In the genomic region with DNA sequence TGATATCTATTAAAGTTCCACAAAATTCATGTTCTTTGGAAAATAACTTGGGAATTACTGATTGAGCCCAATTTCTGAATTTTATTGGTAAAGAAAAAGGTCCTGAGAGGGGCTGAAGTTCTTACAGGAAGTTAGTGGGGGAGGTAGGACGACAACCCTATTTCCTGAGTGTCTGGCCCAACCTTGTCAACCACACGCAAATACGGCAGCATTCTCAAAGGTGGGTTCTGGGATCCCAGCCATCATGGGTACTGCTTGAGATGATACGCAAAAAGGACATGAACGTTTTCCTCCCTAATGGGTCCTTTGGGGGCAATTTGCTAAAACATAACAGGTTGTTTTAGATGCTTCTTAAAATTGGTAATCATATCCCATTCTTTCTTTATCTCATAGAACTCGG, we compare ENCODE assay signal across 19 cellular contexts. TPM values are rescaled to one million over a fixed set of nuclear protein-coding genes. Genes with fewer than 3 reads are reported as not detected.
DNase-seq lines count a peak whose midpoint lies in the region; ATAC-seq, FAIRE-seq and TF ChIP-seq lines count a peak whose summit lies in the region.
"Had no signal": no experiment of that assay in that cellular context is flagged by ENCODE, and none has a peak within 500 bp of the region (broad histone marks: within the 10 kb centered on the region; RNA-seq: fewer than 3 reads in every experiment).

No MANE protein-coding gene starts in this region.

- H3K9me1 ChIP-seq in K562 (ENCODE audit: control insufficient read depth, insufficient read depth, low read length): no peaks in the 10 kb centered on the region

- H3K4me2 ChIP-seq in K562 (ENCODE audit: insufficient read depth, low read length): no peak overlapping the region

- intact Hi-C loops in activated CD4-positive, alpha-beta T cell treated with anti-CD3 and anti-CD28 coated beads, Interleukin-2, amount 10 ng/mL, durations not matched to agents 24 days and 14 days (cut with micrococcal nuclease): loop anchor here (10.0 kb wide), 3 partner anchors 364 to 794 kb away; no protein-coding TSS in a partner anchor
- intact Hi-C loops in K562 (cut with micrococcal nuclease): no loop called here

- H4K20me1 ChIP-seq in K562 (replicated peaks; ENCODE audit: control insufficient read depth, insufficient read depth, low read length): no peaks in the 10 kb centered on the region

- TF ChIP-seq EP300 in K562 (IDR thresholded peaks at IDR 0.05; ENCODE audit: low read length): no peak

- ATAC-seq in T-cell (replicated peaks in 1 of 4): peak; percentile 18 to 32 (median 24)
- ATAC-seq in K562: no peak
- no peak for ATAC-seq in stimulated activated naive CD8-positive, alpha-beta T cell treated with anti-CD3 and anti-CD28 coated beads, Interleukin-15, Interleukin-2, amounts not matched to agents 100 U/mL and 50 U/mL, for 24 hours
- ATAC-seq in WTC11: no peak
- ATAC-seq: gastroesophageal sphincter, left lobe of liver, Right ventricle myocardium inferior had no signal

- peak; percentile 78 for DNase-seq in activated CD4-positive, alpha-beta T cell treated with anti-CD3 and anti-CD28 coated beads, Interleukin-2, amount 10 ng/mL, durations not matched to agents 24 days and 14 days
- DNase-seq in activated CD4-positive, alpha-beta T cell treated with anti-CD3 and anti-CD28 coated beads for 1 hour: no peak
- DNase-seq in T-cell: peak in 33 of 34 experiments; percentile 40 to 79 (median 63)
- DNase-seq in K562 (ENCODE audit: extremely low read depth in 1 of 4, low spot score in 3 of 4): no peak
- DNase-seq in stimulated activated naive CD8-positive, alpha-beta T cell treated with anti-CD3 and anti-CD28 coated beads, Interleukin-15, Interleukin-2, amounts not matched to agents 100 U/mL and 50 U/mL, for 24 hours: peak; percentile 34
- DNase-seq in WERI-Rb-1: no peak
- no peak for DNase-seq in LoVo (ENCODE audit: low spot score)
- no peak for DNase-seq in WTC11 (ENCODE audit: low spot score)
- DNase-seq: activated CD8-positive, alpha-beta memory T cell treated with anti-CD3 and anti-CD28 coated beads for 24 hours; cortex of kidney; MG63; NCI-H446 had no signal

- H3K79me2 ChIP-seq in K562 (ENCODE audit: control insufficient read depth, insufficient read depth, low read length): peaks cover 14% of the 10 kb centered on the region

- H3K27me3 ChIP-seq in K562 (ENCODE audit: control insufficient read depth in 2 of 2, insufficient read depth in 2 of 2, low read length in 2 of 2) (no peaks in the 10 kb centered on the region), WERI-Rb-1 (ENCODE audit: insufficient read depth, low read depth, severe bottlenecking) (no peaks in the 10 kb centered on the region)
- H3K27me3 ChIP-seq: gastroesophageal sphincter, MG63 had no signal

- H3K36me3 ChIP-seq in K562 (ENCODE audit: control insufficient read depth, insufficient read depth, low read length) (no peaks in the 10 kb centered on the region), WERI-Rb-1 (no peaks in the 10 kb centered on the region)
- H3K36me3 ChIP-seq: gastroesophageal sphincter, HAP-1, MG63 had no signal

- TF ChIP-seq RAD21 in K562 (CRISPR knock-in tag; conservative IDR thresholded peaks at IDR 0.05 in 1 of 2, IDR thresholded peaks at IDR 0.05 in 1 of 2): no peak

- peaks cover 4% of the 10 kb centered on the region for H3K36me3 Mint-ChIP-seq in activated CD4-positive, alpha-beta T cell treated with anti-CD3 and anti-CD28 coated beads, Interleukin-2, amount 10 ng/mL, durations not matched to agents 24 days and 14 days (ENCODE audit: low read depth)
- H3K36me3 Mint-ChIP-seq in T-cell (peaks cover 6% of the 10 kb centered on the region), WTC11 (no peaks in the 10 kb centered on the region)

- H3K27ac ChIP-seq in K562 (ENCODE audit: extremely low read depth, low read depth, low read length) (no peak overlapping the region), WERI-Rb-1 (no peak overlapping the region)

- POLR2A ChIA-PET in T-cell (lab: Charles Lee) (interaction anchor here in 1 of 2 donors (0.6 to 1.1 kb wide), 3 partner anchors 8 to 12 kb away, joined by 3 to 5 read pairs (median 5); no protein-coding TSS in a partner anchor), K562 (lab: Yijun Ruan, JAX) (no interaction called here), WTC11 (lab: Charles Lee) (no interaction called here)

- H3K27ac Mint-ChIP-seq in activated CD4-positive, alpha-beta T cell treated with anti-CD3 and anti-CD28 coated beads, Interleukin-2, amount 10 ng/mL, durations not matched to agents 24 days and 14 days: peak overlapping the region; percentile 95
- H3K27ac Mint-ChIP-seq in T-cell (peak overlapping the region; percentile 99), WTC11 (no peak overlapping the region; the same call in 1 of the 2 replicates)

- in situ Hi-C loops in K562 (cut with MboI): no loop called here

- H2AFZ ChIP-seq in K562 (ENCODE audit: low read depth, low read length): peak overlapping the region; percentile 66

- H3K9me3 Mint-ChIP-seq in activated CD4-positive, alpha-beta T cell treated with anti-CD3 and anti-CD28 coated beads, Interleukin-2, amount 10 ng/mL, durations not matched to agents 24 days and 14 days: no peaks in the 10 kb centered on the region
- peaks cover 0 to 4% (median 0%) of the 10 kb centered on the region in 3 donors for H3K9me3 Mint-ChIP-seq in T-cell
- H3K9me3 Mint-ChIP-seq in WTC11: no peaks in the 10 kb centered on the region

- H3K4me1 Mint-ChIP-seq in activated CD4-positive, alpha-beta T cell treated with anti-CD3 and anti-CD28 coated beads, Interleukin-2, amount 10 ng/mL, durations not matched to agents 24 days and 14 days: peaks cover 74% of the 10 kb centered on the region
- H3K4me1 Mint-ChIP-seq in T-cell: peaks cover 75 to 82% (median 76%) of the 10 kb centered on the region in 3 donors
- peaks cover 35% of the 10 kb centered on the region for H3K4me1 Mint-ChIP-seq in WTC11

- CTCF ChIA-PET in T-cell (lab: Charles Lee): interaction anchor here in 1 of 2 donors (0.5 to 0.9 kb wide), 2 partner anchors 12 to 50 kb away, joined by 4 to 5 read pairs; a partner anchor contains a TSS
- CTCF ChIA-PET in K562 (lab: Yijun Ruan, JAX; ENCODE audit: low intra/inter-chr PET ratio): no interaction called here
- CTCF ChIA-PET in WTC11 (lab: Charles Lee): interaction anchor here (0.9 kb wide), 1 partner anchor 65 kb away, joined by 3 read pairs; no protein-coding TSS in a partner anchor

- WGBS in K562 (ENCODE audit: insufficient coverage, low coverage, missing lambda C conversion rate): 59% methylated on average over 4 of the region's 6 CpGs

- TF ChIP-seq CTCF in K562 (IDR thresholded peaks at IDR 0.05 in 2 of 3, conservative IDR thresholded peaks at IDR 0.05 in 1 of 3; ENCODE audit: insufficient read depth in 2 of 3, low read depth in 1 of 3, low read length in 3 of 3) (no peak), WERI-Rb-1 (IDR thresholded peaks at IDR 0.05; ENCODE audit: low read depth, low read length) (no peak), WTC11 (IDR thresholded peaks at IDR 0.05) (no peak)

- FAIRE-seq in K562 (lab: Jason Lieb, UNC): no peak
- FAIRE-seq: A204.1, G401.6 had no signal

- H3K9me3 ChIP-seq in K562 (replicated peaks; ENCODE audit: control insufficient read depth, insufficient read depth, low read depth, low read length) (no peaks in the 10 kb centered on the region), WERI-Rb-1 (ENCODE audit: severe bottlenecking) (no peaks in the 10 kb centered on the region)
- H3K9me3 ChIP-seq: gastroesophageal sphincter, HAP-1, MG63 had no signal

- H3K4me1 ChIP-seq in K562 (replicated peaks in 1 of 2; ENCODE audit: control insufficient read depth in 2 of 2, insufficient read depth in 2 of 2, low read length in 2 of 2): peaks cover 20 to 49% of the 10 kb centered on the region in 2 experiments

- H3K9ac ChIP-seq in K562 (ENCODE audit: insufficient read depth in 1 of 2, low read depth in 2 of 2, low read length in 2 of 2): no peak overlapping the region
- H3K9ac ChIP-seq: parathyroid adenoma had no signal

- no peak for TF ChIP-seq POLR2A in K562 (conservative IDR thresholded peaks at IDR 0.05)

- no peaks in the 10 kb centered on the region for H3K27me3 Mint-ChIP-seq in activated CD4-positive, alpha-beta T cell treated with anti-CD3 and anti-CD28 coated beads, Interleukin-2, amount 10 ng/mL, durations not matched to agents 24 days and 14 days
- H3K27me3 Mint-ChIP-seq in T-cell (no peaks in the 10 kb centered on the region), WTC11 (ENCODE audit: low read depth) (no peaks in the 10 kb centered on the region)

- no TSS peak for BruUV-seq in K562 (replicated peaks; lab: Mats Ljungman, UMichigan)

- peak overlapping the region; percentile 88 for H3K4me3 Mint-ChIP-seq in activated CD4-positive, alpha-beta T cell treated with anti-CD3 and anti-CD28 coated beads, Interleukin-2, amount 10 ng/mL, durations not matched to agents 24 days and 14 days
- H3K4me3 Mint-ChIP-seq in T-cell (peak overlapping the region; percentile 84 to 99 (median 97)), WTC11 (no peak overlapping the region)

- H3K4me3 ChIP-seq in K562 (no peak overlapping the region), WERI-Rb-1 (ENCODE audit: low read depth, low read length) (no peak overlapping the region)
- H3K4me3 ChIP-seq: gastroesophageal sphincter, HAP-1, MG63 had no signal

RNA-seq across cellular contexts. Expression of a gene that starts 2.7 kb away (rescaled TPM):
- total RNA-seq in activated CD4-positive, alpha-beta T cell treated with anti-CD3 and anti-CD28 coated beads, Interleukin-2, amount 10 ng/mL, durations not matched to agents 24 days and 14 days: 45.2 and 53.6 TPM in 2 replicates
- total RNA-seq in T-cell: 100 to 1,000 TPM; 239 to 335 (median 309) TPM
- 9.1 and 68.5 TPM in 2 replicates for total RNA-seq in K562 (2011; cell fraction: chromatin; rRNA removed; ENCODE audit: low replicate concordance)
- 2.7 and 5.9 TPM in 2 replicates for total RNA-seq in K562 (2011; cell fraction: nucleolus; rRNA removed)
- 15.7 and 17.2 TPM in 2 replicates for total RNA-seq in K562 (2011; cell fraction: nucleoplasm; rRNA removed)
- 20.2 and 22.5 TPM in 2 replicates for total RNA-seq in K562 (2014; rRNA removed)
- 33.7 and 44.2 TPM in 2 replicates for total RNA-seq in K562 (2014; rRNA removed; fragmentation: Illumina TruSeq; extraction: Trizol)
- 15.9 and 18.3 TPM in 2 replicates for total RNA-seq in K562 (2015; rRNA removed; fragmentation: Illumina TruSeq; extraction: Trizol)
- total RNA-seq in K562 (2021): 28.0 and 44.1 TPM in 2 replicates
- polyA plus RNA-seq in K562 (2011; rRNA removed): 28.1 and 40.2 TPM in 2 replicates
- polyA plus RNA-seq in K562 (2011; cell fraction: cytosol; rRNA removed): 2.7 and 13.3 TPM in 2 replicates
- 11.9 and 17.6 TPM in 2 replicates for polyA plus RNA-seq in K562 (2011; cell fraction: nucleus; rRNA removed)
- 38.4 and 47.3 TPM in 2 replicates for polyA plus RNA-seq in K562 (2012)
- polyA plus RNA-seq in K562 (2014; fragmentation: Illumina TruSeq; extraction: Trizol): 38.0 and 38.2 TPM in 2 replicates
- polyA plus RNA-seq in K562 (2014; fragmentation: Nextera tagmentation; extraction: Ambion mirVana): 10 to 100 TPM; 12.9 to 18.1 TPM
- 34.4 and 36.6 TPM in 2 replicates for polyA plus RNA-seq in K562 (2014; rRNA removed)
- 37.7 and 52.1 TPM in 2 replicates for polyA minus RNA-seq in K562 (2011; rRNA and poly(A)+ RNA removed)
- polyA minus RNA-seq in K562 (2011; cell fraction: cytosol; rRNA and poly(A)+ RNA removed): 14.9 and 17.9 TPM in 2 replicates
- polyA minus RNA-seq in K562 (2011; cell fraction: nucleus; rRNA and poly(A)+ RNA removed): 11.0 and 21.5 TPM in 2 replicates
- total RNA-seq in WTC11 (2021): 27.0 to 32.9 TPM (median 32.7 TPM) in 3 replicates

RNA-seq across cellular contexts. Expression of a gene that starts 50.0 kb away (rescaled TPM):
- 26.3 and 31.1 TPM in 2 replicates for total RNA-seq in activated CD4-positive, alpha-beta T cell treated with anti-CD3 and anti-CD28 coated beads, Interleukin-2, amount 10 ng/mL, durations not matched to agents 24 days and 14 days
- total RNA-seq in T-cell (10 to 100 TPM; 28.6 to 36.6 (median 32.0) TPM), K562 (2014; rRNA removed) (5.2 and 12.2 TPM in 2 replicates), K562 (2014; rRNA removed; fragmentation: Illumina TruSeq; extraction: Trizol) (19.4 and 21.2 TPM in 2 replicates), K562 (2015; rRNA removed; fragmentation: Illumina TruSeq; extraction: Trizol) (18.1 and 18.9 TPM in 2 replicates), K562 (2021) (12.5 and 17.2 TPM in 2 replicates), WTC11 (2021) (19.0 to 26.7 TPM (median 23.3 TPM) in 3 replicates)
- total RNA-seq in K562 (2011; cell fraction: chromatin; rRNA removed; ENCODE audit: low replicate concordance): 8.1 and 22.8 TPM in 2 replicates
- total RNA-seq in K562 (2011; cell fraction: nucleolus; rRNA removed): 5.1 and 5.5 TPM in 2 replicates
- total RNA-seq in K562 (2011; cell fraction: nucleoplasm; rRNA removed): 9.8 and 37.7 TPM in 2 replicates
- polyA plus RNA-seq in K562 (2011; rRNA removed) (19.2 and 24.2 TPM in 2 replicates), K562 (2014; fragmentation: Illumina TruSeq; extraction: Trizol) (23.0 and 27.8 TPM in 2 replicates), K562 (2014; fragmentation: Nextera tagmentation; extraction: Ambion mirVana) (10 to 100 TPM; 30.6 to 31.0 TPM), K562 (2014; rRNA removed) (14.1 and 17.3 TPM in 2 replicates)
- 2.6 and 4.7 TPM in 2 replicates for polyA plus RNA-seq in K562 (2011; cell fraction: cytosol; rRNA removed)
- polyA plus RNA-seq in K562 (2011; cell fraction: nucleus; rRNA removed): 8.6 and 11.2 TPM in 2 replicates
- polyA plus RNA-seq in K562 (2012): 17.8 and 20.6 TPM in 2 replicates
- 17.2 and 21.9 TPM in 2 replicates for polyA minus RNA-seq in K562 (2011; rRNA and poly(A)+ RNA removed)
- polyA minus RNA-seq in K562 (2011; cell fraction: cytosol; rRNA and poly(A)+ RNA removed): 3.5 and 5.2 TPM in 2 replicates
- polyA minus RNA-seq in K562 (2011; cell fraction: nucleus; rRNA and poly(A)+ RNA removed): 7.0 and 15.1 TPM in 2 replicates

RNA-seq across cellular contexts. Expression of a gene that starts 50.4 kb away (rescaled TPM):
- 38.3 and 41.8 TPM in 2 replicates for total RNA-seq in activated CD4-positive, alpha-beta T cell treated with anti-CD3 and anti-CD28 coated beads, Interleukin-2, amount 10 ng/mL, durations not matched to agents 24 days and 14 days
- 10 to 100 TPM; 53.3 to 65.1 (median 54.0) TPM for total RNA-seq in T-cell
- total RNA-seq in K562 (2011; cell fraction: chromatin; rRNA removed; ENCODE audit: low replicate concordance): 6.3 and 27.4 TPM in 2 replicates
- total RNA-seq in K562 (2011; cell fraction: nucleolus; rRNA removed): 3.5 and 5.8 TPM in 2 replicates
- 8.9 and 10.8 TPM in 2 replicates for total RNA-seq in K562 (2011; cell fraction: nucleoplasm; rRNA removed)
- total RNA-seq in K562 (2014; rRNA removed): 9.2 and 10.2 TPM in 2 replicates
- 14.6 and 17.2 TPM in 2 replicates for total RNA-seq in K562 (2014; rRNA removed; fragmentation: Illumina TruSeq; extraction: Trizol)
- 13.8 and 16.1 TPM in 2 replicates for total RNA-seq in K562 (2015; rRNA removed; fragmentation: Illumina TruSeq; extraction: Trizol)
- 16.8 and 17.2 TPM in 2 replicates for total RNA-seq in K562 (2021)
- polyA plus RNA-seq in K562 (2011; rRNA removed): 10.2 and 14.9 TPM in 2 replicates
- 3.5 and 6.9 TPM in 2 replicates for polyA plus RNA-seq in K562 (2011; cell fraction: cytosol; rRNA removed)
- polyA plus RNA-seq in K562 (2011; cell fraction: nucleus; rRNA removed): 3.3 and 4.2 TPM in 2 replicates
- 11.0 and 13.0 TPM in 2 replicates for polyA plus RNA-seq in K562 (2012)
- 16.3 and 17.2 TPM in 2 replicates for polyA plus RNA-seq in K562 (2014; fragmentation: Illumina TruSeq; extraction: Trizol)
- 10 to 100 TPM; 11.4 to 17.5 TPM for polyA plus RNA-seq in K562 (2014; fragmentation: Nextera tagmentation; extraction: Ambion mirVana)
- polyA plus RNA-seq in K562 (2014; rRNA removed): 9.2 and 10.3 TPM in 2 replicates
- 28.5 and 31.2 TPM in 2 replicates for polyA minus RNA-seq in K562 (2011; rRNA and poly(A)+ RNA removed)
- 6.8 and 13.1 TPM in 2 replicates for polyA minus RNA-seq in K562 (2011; cell fraction: cytosol; rRNA and poly(A)+ RNA removed)
- 9.7 and 21.9 TPM in 2 replicates for polyA minus RNA-seq in K562 (2011; cell fraction: nucleus; rRNA and poly(A)+ RNA removed)
- total RNA-seq in WTC11 (2021): 21.6 to 24.7 TPM (median 23.6 TPM) in 3 replicates

Comparison
In these comparisons a context has a peak if more than half of its experiments do, and no peak if none do; other contexts are left out.
1. DNase-seq: peak in activated CD4-positive, alpha-beta T cell treated with anti-CD3 and anti-CD28 coated beads, Interleukin-2, amount 10 ng/mL, durations not matched to agents 24 days and 14 days (single experiment), T-cell (33 of 34) and stimulated activated naive CD8-positive, alpha-beta T cell treated with anti-CD3 and anti-CD28 coated beads, Interleukin-15, Interleukin-2, amounts not matched to agents 100 U/mL and 50 U/mL, for 24 hours (single experiment); none in activated CD4-positive, alpha-beta T cell treated with anti-CD3 and anti-CD28 coated beads for 1 hour (single experiment), K562 (0 of 4), WERI-Rb-1 (single experiment), LoVo (single experiment) and WTC11 (single experiment).
2. ATAC-seq: peak in T-cell (4 of 4); none in K562 (single experiment), stimulated activated naive CD8-positive, alpha-beta T cell treated with anti-CD3 and anti-CD28 coated beads, Interleukin-15, Interleukin-2, amounts not matched to agents 100 U/mL and 50 U/mL, for 24 hours (single experiment) and WTC11 (single experiment).